In genomic region chr14:103104389-103104653, GRCh38 we compare ENCODE assay signal across 18 cellular contexts. TPM values are rescaled to one million over a fixed set of nuclear protein-coding genes. Genes with fewer than 3 reads are reported as not detected.
DNase-seq lines count a peak whose midpoint lies in the region; FAIRE-seq and TF ChIP-seq lines count a peak whose summit lies in the region.
"Had no signal": no experiment of that assay in that cellular context is flagged by ENCODE, and none has a peak within 500 bp of the region (broad histone marks: within the 10 kb centered on the region; RNA-seq: fewer than 3 reads in every experiment).

No MANE protein-coding gene starts in this region.

- no peaks in the 10 kb centered on the region for H3K79me2 ChIP-seq in H1 (ENCODE audit: control insufficient read depth in 1 of 2, insufficient read depth in 2 of 2, low read length in 2 of 2)

- no peak for TF ChIP-seq EP300 in H1 (IDR thresholded peaks at IDR 0.05; ENCODE audit: borderline replicate concordance in 1 of 2, low read depth in 2 of 2, low read length in 2 of 2)

- peak overlapping the region; percentile 95; the same call in 1 of the 2 replicates for H2BK15ac ChIP-seq in H1 (ENCODE audit: low read length)
- peak overlapping the region; percentile 9 for H2BK15ac ChIP-seq in mesenchymal stem cell (ENCODE audit: low read depth, poor library complexity, severe bottlenecking)

- POLR2A ChIA-PET in H1 (lab: Charles Lee; ENCODE audit: partially characterized antibody), result interaction anchor here (0.6 to 2.5 kb wide), 12 partner anchors 14 to 419 kb away, joined by 3 to 14 read pairs (median 4); partner anchors contain the start of gene EIF5

- no peak overlapping the region for H4K5ac ChIP-seq in H1 (ENCODE audit: insufficient read length, low read depth, low read length)

- CTCF ChIA-PET in H1 (lab: Charles Lee; ENCODE audit: partially characterized antibody), result interaction anchor here (0.7 to 10.4 kb wide), 51 partner anchors 8 to 426 kb away, joined by 3 to 276 read pairs (median 7); partner anchors contain the start of genes EXOC3L4, LBHD2 and TNFAIP2

- no peak overlapping the region for H3K27ac ChIP-seq in BLaER1 treated with 17β-estradiol and CSF1 and Interleukin-3, amounts not matched to agents 10 nM and 100 nM
- H3K27ac ChIP-seq in HUES6 (ENCODE audit: low read depth, low read length) (no peak overlapping the region), H1 (ENCODE audit: low read depth, low read length) (no peak overlapping the region), mesenchymal stem cell (ENCODE audit: low read length, poor library complexity, severe bottlenecking) (no peak overlapping the region)
- H3K27ac ChIP-seq: foreskin keratinocyte, neutrophil had no signal

- H2BK5ac ChIP-seq in H1 (ENCODE audit: low read depth, low read length) (no peak overlapping the region), mesenchymal stem cell (ENCODE audit: low read depth, low read length, poor library complexity, severe bottlenecking) (no peak overlapping the region)

- H3K23ac ChIP-seq in H1 (ENCODE audit: insufficient read length) (no peak overlapping the region), mesenchymal stem cell (ENCODE audit: low read length in 2 of 2) (peak overlapping the region in 1 of 2 experiments; percentile 87)

- H3K36me3 ChIP-seq in BLaER1 treated with 17β-estradiol and CSF1 and Interleukin-3, amounts not matched to agents 10 nM and 100 nM, result no peaks in the 10 kb centered on the region
- H3K36me3 ChIP-seq in HUES6 (ENCODE audit: control insufficient read depth, insufficient read depth, low read length) (no peaks in the 10 kb centered on the region), H1 (ENCODE audit: control insufficient read depth in 2 of 4, insufficient read depth in 4 of 4, low read length in 3 of 4) (no peaks in the 10 kb centered on the region), mesenchymal stem cell (ENCODE audit: control insufficient read depth in 1 of 2, insufficient read depth in 2 of 2, low read depth in 1 of 2, low read length in 2 of 2) (no peaks in the 10 kb centered on the region)
- H3K36me3 ChIP-seq: neutrophil had no signal

- peak overlapping the region; percentile 74 for H4K91ac ChIP-seq in H1 (replicated peaks; ENCODE audit: insufficient read length, low read length)
- H4K91ac ChIP-seq in mesenchymal stem cell (ENCODE audit: low read length), result no peak overlapping the region

- peaks cover 40 to 51% (median 44%) of the 10 kb centered on the region in 11 experiments for H3K27me3 ChIP-seq in BLaER1 treated with 17β-estradiol and CSF1 and Interleukin-3, amounts not matched to agents 10 nM and 100 nM
- peaks cover 50% of the 10 kb centered on the region for H3K27me3 ChIP-seq in HUES6 (ENCODE audit: control insufficient read depth, insufficient read depth, low read length)
- H3K27me3 ChIP-seq in H1 (replicated peaks in 1 of 4; ENCODE audit: control insufficient read depth in 3 of 4, extremely low read depth in 1 of 4, insufficient read depth in 3 of 4, low read length in 3 of 4), result peaks cover 7 to 42% (median 34%) of the 10 kb centered on the region in 4 experiments
- peaks cover 0 to 32% of the 10 kb centered on the region in 2 experiments for H3K27me3 ChIP-seq in mesenchymal stem cell (ENCODE audit: control insufficient read depth in 1 of 2, insufficient read depth in 1 of 2, low read length in 2 of 2)

- H2BK12ac ChIP-seq in H1 (ENCODE audit: low read depth, low read length), result peak overlapping the region; percentile 92; the same call in 1 of the 2 replicates
- H2BK12ac ChIP-seq in mesenchymal stem cell (ENCODE audit: low read length in 2 of 2), result no peak overlapping the region

- H2AK5ac ChIP-seq in H1 (ENCODE audit: low read depth, low read length), result no peak overlapping the region
- no peak overlapping the region for H2AK5ac ChIP-seq in mesenchymal stem cell (ENCODE audit: low read length, severe bottlenecking)

- TF ChIP-seq RAD21 in H1 (IDR thresholded peaks at IDR 0.05 in 1 of 2, conservative IDR thresholded peaks at IDR 0.05 in 1 of 2; ENCODE audit: low read depth in 2 of 2, low read length in 2 of 2), result no peak

- peak overlapping the region in 3 of 10 experiments; percentile 47 to 65 (median 50); a peak in 5 of 20 replicates for H3K4me3 ChIP-seq in BLaER1 treated with 17β-estradiol and CSF1 and Interleukin-3, amounts not matched to agents 10 nM and 100 nM
- H3K4me3 ChIP-seq in HUES6 (ENCODE audit: low read depth, low read length), result peak overlapping the region; percentile 45
- peak overlapping the region in 1 of 4 experiments; percentile 39; a peak in 2 of 8 replicates for H3K4me3 ChIP-seq in H1 (ENCODE audit: extremely low read depth in 1 of 4, insufficient read depth in 2 of 4, low read depth in 3 of 4, low read length in 4 of 4)
- no peak overlapping the region for H3K4me3 ChIP-seq in mesenchymal stem cell (ENCODE audit: insufficient read depth in 1 of 2, low read depth in 1 of 2, low read length in 2 of 2)

- H2BK20ac ChIP-seq in H1 (ENCODE audit: low read length), result no peak overlapping the region

- peaks cover 3% of the 10 kb centered on the region; the same call in 1 of the 2 replicates for H3K23me2 ChIP-seq in H1 (ENCODE audit: low read depth, low read length)

- H3K9me3 ChIP-seq in BLaER1 treated with 17β-estradiol and CSF1 and Interleukin-3, amounts not matched to agents 10 nM and 100 nM (replicated peaks in 1 of 11), result no peaks in the 10 kb centered on the region
- H3K9me3 ChIP-seq in HUES6 (ENCODE audit: control insufficient read depth, insufficient read depth, low read depth, low read length), result no peaks in the 10 kb centered on the region
- no peaks in the 10 kb centered on the region for H3K9me3 ChIP-seq in H1 (ENCODE audit: insufficient read depth in 2 of 2, low read depth in 1 of 2, low read length in 1 of 2)
- H3K9me3 ChIP-seq in mesenchymal stem cell (ENCODE audit: control insufficient read depth, low read length), result no peaks in the 10 kb centered on the region
- H3K9me3 ChIP-seq: neutrophil had no signal

- FAIRE-seq in H1 (lab: Jason Lieb, UNC), result no peak
- FAIRE-seq: bronchial epithelial cell had no signal

- no peak for TF ChIP-seq CTCF in H1 (IDR thresholded peaks at IDR 0.05; ENCODE audit: control extremely low read depth in 1 of 3, insufficient read depth in 1 of 3, low read depth in 1 of 3, low read length in 3 of 3)

- H3K79me1 ChIP-seq in H1 (ENCODE audit: low read depth, low read length) (no peaks in the 10 kb centered on the region), mesenchymal stem cell (replicated peaks; ENCODE audit: low read length, poor library complexity, severe bottlenecking) (no peaks in the 10 kb centered on the region)

- peaks cover 32 to 72% (median 56%) of the 10 kb centered on the region in 10 experiments for H3K4me1 ChIP-seq in BLaER1 treated with 17β-estradiol and CSF1 and Interleukin-3, amounts not matched to agents 10 nM and 100 nM
- H3K4me1 ChIP-seq in HUES6 (ENCODE audit: control insufficient read depth, insufficient read depth, low read length) (peaks cover 43% of the 10 kb centered on the region), H1 (replicated peaks in 1 of 4; ENCODE audit: control insufficient read depth in 3 of 4, insufficient read depth in 4 of 4, low read length in 3 of 4) (peaks cover 0 to 31% (median 18%) of the 10 kb centered on the region in 4 experiments; a peak in 6 of 7 replicates), mesenchymal stem cell (ENCODE audit: control insufficient read depth, insufficient read depth, low read depth, low read length) (peaks cover 25% of the 10 kb centered on the region)
- H3K4me1 ChIP-seq: foreskin keratinocyte had no signal

- H3K4ac ChIP-seq in H1 (replicated peaks; ENCODE audit: insufficient read length, low read depth, low read length) (no peak overlapping the region), mesenchymal stem cell (ENCODE audit: low read depth in 1 of 2, low read length in 2 of 2) (no peak overlapping the region)

- H4K8ac ChIP-seq in H1 (ENCODE audit: extremely low read depth, insufficient read depth, low read length), result peak overlapping the region; percentile 62; the same call in 1 of the 2 replicates
- H4K8ac ChIP-seq in mesenchymal stem cell (ENCODE audit: low read length), result no peak overlapping the region

- H3K18ac ChIP-seq in H1 (ENCODE audit: extremely low read depth, low read length), result no peak overlapping the region
- peak overlapping the region in 1 of 2 experiments; percentile 42 for H3K18ac ChIP-seq in mesenchymal stem cell (ENCODE audit: low read depth in 1 of 2, low read length in 2 of 2)

- H3K14ac ChIP-seq in H1 (ENCODE audit: insufficient read length) (no peak overlapping the region), mesenchymal stem cell (ENCODE audit: low read length in 2 of 2) (no peak overlapping the region)

- peaks cover 0 to 52% (median 0%) of the 10 kb centered on the region in 11 experiments; a peak in 10 of 22 replicates for H4K20me1 ChIP-seq in BLaER1 treated with 17β-estradiol and CSF1 and Interleukin-3, amounts not matched to agents 10 nM and 100 nM
- H4K20me1 ChIP-seq in H1 (replicated peaks in 1 of 2; ENCODE audit: control insufficient read depth in 1 of 2, insufficient read depth in 2 of 2, low read length in 2 of 2), result peaks cover 0 to 3% of the 10 kb centered on the region in 2 experiments

- DNase-seq in H1 (ENCODE audit: low read depth in 1 of 2, low spot score in 2 of 2) (no peak), mesenchymal stem cell (no peak), HUDEP-2 (lab: John Stamatoyannopoulos, UW; ENCODE audit: unreplicated experiment in 76 of 76) (no peak), activated gamma-delta T cell treated with Interleukin-2 at 50 U/mL for 16 hours (no peak), NCI-H1694 (lab: John Stamatoyannopoulos, UW) (no peak)
- DNase-seq in activated CD8-positive, alpha-beta memory T cell treated with anti-CD3 and anti-CD28 coated beads, Interleukin-2, amount 50 U/mL, for 4 hours, result no peak
- DNase-seq: NCI-H1417 treated with DMSO at 0.1 percent for 48 hours had no signal

- H2AFZ ChIP-seq in H1 (ENCODE audit: low read length) (no peak overlapping the region), mesenchymal stem cell (ENCODE audit: low read depth, low read length) (no peak overlapping the region)

- peak overlapping the region in 10 of 11 experiments; percentile 64 to 87 (median 72); a peak in 14 of 22 replicates for H3K4me2 ChIP-seq in BLaER1 treated with 17β-estradiol and CSF1 and Interleukin-3, amounts not matched to agents 10 nM and 100 nM
- H3K4me2 ChIP-seq in H1 (ENCODE audit: insufficient read depth in 1 of 2, low read depth in 2 of 2, low read length in 2 of 2) (peak overlapping the region; percentile 8 to 66; a peak in 3 of 4 replicates), mesenchymal stem cell (ENCODE audit: low read length, poor library complexity, severe bottlenecking) (no peak overlapping the region)

- H3K56ac ChIP-seq in H1 (replicated peaks; ENCODE audit: insufficient read length, low read depth, low read length), result no peak overlapping the region

- TF ChIP-seq POLR2A in H1 (IDR thresholded peaks at IDR 0.05; ENCODE audit: control extremely low read depth in 1 of 2, low read depth in 2 of 2, low read length in 2 of 2), result no peak

- 75% methylated on average over 16 of the region's 20 CpGs; no CpG with 5 or more reads in 1 of the 2 experiments for WGBS in H1 (ENCODE audit: extremely low coverage in 1 of 2, insufficient coverage in 1 of 2, insufficient read length in 1 of 2, insufficient replicate concordance in 2 of 2, low coverage in 1 of 2, low lambda C conversion rate in 2 of 2, missing lambda C conversion rate in 1 of 2), 2 experiments
- 41% methylated on average over 14 of the region's 20 CpGs for WGBS in mesenchymal stem cell

- H3K9ac ChIP-seq in BLaER1 treated with 17β-estradiol and CSF1 and Interleukin-3, amounts not matched to agents 10 nM and 100 nM, result no peak overlapping the region
- no peak overlapping the region for H3K9ac ChIP-seq in HUES6 (ENCODE audit: low read length)
- H3K9ac ChIP-seq in H1 (replicated peaks in 1 of 4; ENCODE audit: extremely low read depth in 1 of 4, low read depth in 3 of 4, low read length in 3 of 4), result no peak overlapping the region
- no peak overlapping the region for H3K9ac ChIP-seq in mesenchymal stem cell (ENCODE audit: low read length)

- no peak overlapping the region for H2BK120ac ChIP-seq in H1 (replicated peaks; ENCODE audit: low read depth, low read length)
- no peak overlapping the region for H2BK120ac ChIP-seq in mesenchymal stem cell (ENCODE audit: low read depth, low read length)

RNA-seq across cellular contexts. Expression of gene EXOC3L4, which starts 9.8 kb away (rescaled TPM):
- total RNA-seq in H1 (2021; fragmentation: NEBNext Ultra II Directional; extraction: Animal tissue kit (Norgen Biotek cat#: 25700)), result 0.45 TPM in 1 of 2 replicates, not detected in the other
- polyA plus RNA-seq in H1 (2011; rRNA removed), result 0.24 and 0.57 TPM in 2 replicates
- polyA plus RNA-seq in H1 (2011; cell fraction: cytosol; rRNA removed), result 0.72 TPM
- 1.8 TPM for polyA plus RNA-seq in H1 (2011; cell fraction: nucleus; rRNA removed)
- polyA plus RNA-seq in H1 (2012, experiment 1 of 2), result 0.53 to 0.60 TPM in 2 of 4 replicates, not detected in the others
- 0.47 TPM for polyA plus RNA-seq in H1 (2012, experiment 2 of 2)
- polyA plus RNA-seq in H1 (2013, experiment 1 of 2), result 0.20 TPM
- polyA plus RNA-seq in H1 (2013, experiment 2 of 2), result 0.13 TPM
- polyA minus RNA-seq in H1 (2011; rRNA and poly(A)+ RNA removed), result 0.13 TPM in 1 of 2 replicates, not detected in the other
- not detected for polyA minus RNA-seq in H1 (2011; cell fraction: cytosol; rRNA and poly(A)+ RNA removed)
- 0.60 TPM for polyA minus RNA-seq in H1 (2011; cell fraction: nucleus; rRNA and poly(A)+ RNA removed)
- polyA plus RNA-seq in mesenchymal stem cell (2013, experiment 1 of 2), result not detected
- polyA plus RNA-seq in mesenchymal stem cell (2013, experiment 2 of 2), result 0.05 TPM
- total RNA-seq: bronchial epithelial cell; foreskin keratinocyte; M059J; OCI-LY7; T-helper 1 cell treated with Interleukin-12 subunit alpha and Interleukin-12 subunit beta and Interleukin-4 antibody, amounts not matched to agents 30 ng/mL and 1 ng/mL, for 36 hours had no signal
- polyA plus RNA-seq: foreskin keratinocyte, IgD-negative memory B cell had no signal

RNA-seq across cellular contexts. Expression of gene TNFAIP2, which starts 18.9 kb away (rescaled TPM):
- total RNA-seq in H1 (2021; fragmentation: NEBNext Ultra II Directional; extraction: Animal tissue kit (Norgen Biotek cat#: 25700)), result 28.3 and 33.3 TPM in 2 replicates
- polyA plus RNA-seq in H1 (2011; rRNA removed), result 34.5 and 37.6 TPM in 2 replicates
- polyA plus RNA-seq in H1 (2011; cell fraction: cytosol; rRNA removed), result 24.9 TPM
- polyA plus RNA-seq in H1 (2011; cell fraction: nucleus; rRNA removed), result 145 TPM
- polyA plus RNA-seq in H1 (2012, experiment 1 of 2), result 23.2 to 37.9 TPM (median 33.7 TPM) in 4 replicates
- 38.1 TPM for polyA plus RNA-seq in H1 (2012, experiment 2 of 2)
- polyA plus RNA-seq in H1 (2013, experiment 1 of 2), result 22.4 TPM
- polyA plus RNA-seq in H1 (2013, experiment 2 of 2), result 21.9 TPM
- polyA minus RNA-seq in H1 (2011; rRNA and poly(A)+ RNA removed), result 14.2 and 16.0 TPM in 2 replicates
- 19.6 TPM for polyA minus RNA-seq in H1 (2011; cell fraction: cytosol; rRNA and poly(A)+ RNA removed)
- 16.3 TPM for polyA minus RNA-seq in H1 (2011; cell fraction: nucleus; rRNA and poly(A)+ RNA removed)
- polyA plus RNA-seq in mesenchymal stem cell (2013, experiment 1 of 2), result 29.2 TPM
- polyA plus RNA-seq in mesenchymal stem cell (2013, experiment 2 of 2), result 27.7 TPM
- total RNA-seq: OCI-LY7 had no signal
- polyA plus RNA-seq: IgD-negative memory B cell had no signal

RNA-seq across cellular contexts. Expression of gene LBHD2, which starts 20.3 kb away (rescaled TPM):
- not detected in 2 replicates for total RNA-seq in H1 (2021; fragmentation: NEBNext Ultra II Directional; extraction: Animal tissue kit (Norgen Biotek cat#: 25700))
- 0.16 TPM in 1 of 2 replicates, not detected in the other for polyA plus RNA-seq in H1 (2011; rRNA removed)
- polyA plus RNA-seq in H1 (2011; cell fraction: cytosol; rRNA removed), result not detected
- not detected for polyA plus RNA-seq in H1 (2011; cell fraction: nucleus; rRNA removed)
- not detected in 4 replicates for polyA plus RNA-seq in H1 (2012, experiment 1 of 2)
- not detected for polyA plus RNA-seq in H1 (2012, experiment 2 of 2)
- not detected for polyA plus RNA-seq in H1 (2013, experiment 1 of 2)
- not detected for polyA plus RNA-seq in H1 (2013, experiment 2 of 2)
- not detected in 2 replicates for polyA minus RNA-seq in H1 (2011; rRNA and poly(A)+ RNA removed)
- polyA minus RNA-seq in H1 (2011; cell fraction: cytosol; rRNA and poly(A)+ RNA removed), result not detected
- polyA minus RNA-seq in H1 (2011; cell fraction: nucleus; rRNA and poly(A)+ RNA removed), result not detected
- not detected for polyA plus RNA-seq in mesenchymal stem cell (2013, experiment 1 of 2)
- not detected for polyA plus RNA-seq in mesenchymal stem cell (2013, experiment 2 of 2)
- total RNA-seq: bronchial epithelial cell; Daoy; foreskin keratinocyte; left colon; M059J; OCI-LY7; T-helper 1 cell treated with Interleukin-12 subunit alpha and Interleukin-12 subunit beta and Interleukin-4 antibody, amounts not matched to agents 30 ng/mL and 1 ng/mL, for 36 hours had no signal
- polyA plus RNA-seq: foreskin keratinocyte, IgD-negative memory B cell had no signal

RNA-seq across cellular contexts. Expression of gene CDC42BPB, which starts 47.0 kb away (rescaled TPM):
- 87.9 and 88.2 TPM in 2 replicates for total RNA-seq in H1 (2021; fragmentation: NEBNext Ultra II Directional; extraction: Animal tissue kit (Norgen Biotek cat#: 25700))
- 51.2 and 73.5 TPM in 2 replicates for polyA plus RNA-seq in H1 (2011; rRNA removed)
- 53.3 TPM for polyA plus RNA-seq in H1 (2011; cell fraction: cytosol; rRNA removed)
- 165 TPM for polyA plus RNA-seq in H1 (2011; cell fraction: nucleus; rRNA removed)
- polyA plus RNA-seq in H1 (2012, experiment 1 of 2), result 57.2 to 83.7 TPM (median 72.2 TPM) in 4 replicates
- 20.5 TPM for polyA plus RNA-seq in H1 (2012, experiment 2 of 2)
- polyA plus RNA-seq in H1 (2013, experiment 1 of 2), result 52.1 TPM
- polyA plus RNA-seq in H1 (2013, experiment 2 of 2), result 50.3 TPM
- 134 and 152 TPM in 2 replicates for polyA minus RNA-seq in H1 (2011; rRNA and poly(A)+ RNA removed)
- 62.3 TPM for polyA minus RNA-seq in H1 (2011; cell fraction: cytosol; rRNA and poly(A)+ RNA removed)
- polyA minus RNA-seq in H1 (2011; cell fraction: nucleus; rRNA and poly(A)+ RNA removed), result 82.9 TPM
- 64.0 TPM for polyA plus RNA-seq in mesenchymal stem cell (2013, experiment 1 of 2)
- 61.5 TPM for polyA plus RNA-seq in mesenchymal stem cell (2013, experiment 2 of 2)
